In the genomic region with DNA sequence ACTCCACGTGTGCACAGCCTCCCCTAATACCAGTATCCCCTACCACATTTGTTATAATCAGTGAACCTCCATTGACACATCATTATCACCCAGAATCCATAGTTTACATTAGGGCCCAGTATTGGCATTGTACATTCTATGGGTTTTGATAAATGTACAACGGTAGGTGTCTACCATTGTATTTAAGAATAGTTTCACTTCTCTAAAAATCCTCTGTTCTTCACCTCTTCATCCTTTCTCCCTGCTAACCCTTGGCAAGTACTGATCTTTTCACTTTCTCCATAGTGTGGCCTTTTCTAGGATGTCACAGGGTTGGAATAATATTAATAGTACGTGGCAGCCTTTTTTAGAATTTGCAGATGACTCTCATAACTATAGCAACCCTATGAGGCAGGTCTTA, we compare ENCODE assay signal across 22 cellular contexts.
"Had no signal": no experiment of that assay in that cellular context is flagged by ENCODE, and none has a peak within 500 bp of the region (broad histone marks: within the 10 kb centered on the region; RNA-seq: fewer than 3 reads in every experiment).

No MANE protein-coding gene starts in this region.

- ATAC-seq: Right ventricle myocardium inferior had no signal

- DNase-seq: KBM-7; MG63; NCI-H1092 treated with DMSO at 0.1 percent for 48 hours; NCI-H1436; NCI-H187; NCI-H2029; NCI-H2081 treated with DMSO at 0.1 percent for 48 hours; NCI-H2171; NCI-H226; NCI-H446; NCI-H510A; NCI-H524 treated with DMSO at 0.1 percent for 48 hours; NCI-H69; NCI-H774; NK-92 treated with Interleukin-12 subunit alpha and Interleukin-12 subunit beta, amount 100 ng/mL, for 24 hours; OCI-M1; PC-9; Peyer's patch; SIG-M5 had no signal

- H3K4me1 ChIP-seq: Peyer's patch had no signal

- H3K27me3 ChIP-seq: MG63, Peyer's patch, SJSA1 had no signal

- H2AFZ ChIP-seq: PC-9 had no signal

- H3K27ac ChIP-seq: PC-9, Peyer's patch, SJSA1, SK-N-MC had no signal

- H3K36me3 ChIP-seq: MG63, Peyer's patch, SJSA1 had no signal

- H3K4me2 ChIP-seq: PC-9 had no signal

- H3K4me3 ChIP-seq: MG63, PC-9, Peyer's patch, SJSA1, SK-N-MC had no signal

- H3K9me3 ChIP-seq: MG63, Peyer's patch, SJSA1 had no signal
